Comparison of ENCODE assay signal across 15 cellular contexts in genomic region chr2:109144271-109144670, GRCh38. TPM values are rescaled to one million over a fixed set of nuclear protein-coding genes. Genes with fewer than 3 reads are reported as not detected.
DNase-seq lines count a peak whose midpoint lies in the region; ATAC-seq and TF ChIP-seq lines count a peak whose summit lies in the region.
"Had no signal": no experiment of that assay in that cellular context is flagged by ENCODE, and none has a peak within 500 bp of the region (broad histone marks: within the 10 kb centered on the region; RNA-seq: fewer than 3 reads in every experiment).

No MANE protein-coding gene starts in this region.

- no peaks in the 10 kb centered on the region for H3K27me3 ChIP-seq in CD8-positive, alpha-beta memory T cell (ENCODE audit: insufficient read depth, low read length, poor library complexity, severe bottlenecking)
- no peaks in the 10 kb centered on the region for H3K27me3 ChIP-seq in testis
- H3K27me3 ChIP-seq: left lung had no signal

- H3K9me3 ChIP-seq in CD8-positive, alpha-beta memory T cell (ENCODE audit: low read length): no peaks in the 10 kb centered on the region
- H3K9me3 ChIP-seq in testis: no peaks in the 10 kb centered on the region
- H3K9me3 ChIP-seq: left lung, thoracic aorta had no signal

- 89 to 95% methylated on average over 5 of the region's 5 CpGs for WGBS in testis, 2 donors

- H3K36me3 Mint-ChIP-seq in CD8-positive, alpha-beta memory T cell: no peaks in the 10 kb centered on the region
- no peaks in the 10 kb centered on the region for H3K36me3 Mint-ChIP-seq in activated CD8-positive, alpha-beta T cell treated with anti-CD3 and anti-CD28 coated beads, Interleukin-2, amount 10 ng/mL, durations not matched to agents 7 days and 5 days (ENCODE audit: low read depth)

- H3K4me3 ChIP-seq in CD8-positive, alpha-beta memory T cell (ENCODE audit: low read length): peak overlapping the region; percentile 5
- no peak overlapping the region for H3K4me3 ChIP-seq in testis
- H3K4me3 ChIP-seq: left lung, thoracic aorta had no signal

- H3K4me1 Mint-ChIP-seq in CD8-positive, alpha-beta memory T cell: peaks cover 9 to 23% (median 17%) of the 10 kb centered on the region in 3 donors
- peaks cover 23% of the 10 kb centered on the region for H3K4me1 Mint-ChIP-seq in activated CD8-positive, alpha-beta T cell treated with anti-CD3 and anti-CD28 coated beads, Interleukin-2, amount 10 ng/mL, durations not matched to agents 7 days and 5 days (ENCODE audit: low read depth)

- peak overlapping the region in 6 of 8 donors; percentile 30 to 82 (median 55) for H3K27ac Mint-ChIP-seq in CD8-positive, alpha-beta memory T cell
- H3K27ac Mint-ChIP-seq in activated CD8-positive, alpha-beta T cell treated with anti-CD3 and anti-CD28 coated beads, Interleukin-2, amount 10 ng/mL, durations not matched to agents 7 days and 5 days: no peak overlapping the region

- no peak overlapping the region for H3K27ac ChIP-seq in CD8-positive, alpha-beta memory T cell (ENCODE audit: low read depth, low read length)
- no peak overlapping the region for H3K27ac ChIP-seq in testis
- H3K27ac ChIP-seq: epithelial cell of prostate, KMS-11, left lung, thoracic aorta had no signal

- no peaks in the 10 kb centered on the region for H3K9me3 Mint-ChIP-seq in CD8-positive, alpha-beta memory T cell
- no peaks in the 10 kb centered on the region for H3K9me3 Mint-ChIP-seq in activated CD8-positive, alpha-beta T cell treated with anti-CD3 and anti-CD28 coated beads, Interleukin-2, amount 10 ng/mL, durations not matched to agents 7 days and 5 days (ENCODE audit: insufficient read depth)
- H3K9me3 Mint-ChIP-seq: T-helper 1 cell treated with Interleukin-12 subunit alpha and Interleukin-12 subunit beta and Interleukin-4 antibody, amounts not matched to agents 30 μg/mL and 1 μg/mL, for 36 hours had no signal

- H3K4me1 ChIP-seq in CD8-positive, alpha-beta memory T cell (ENCODE audit: insufficient read depth, low read length): peaks cover 23% of the 10 kb centered on the region
- no peaks in the 10 kb centered on the region for H3K4me1 ChIP-seq in testis
- H3K4me1 ChIP-seq: left lung had no signal

- DNase-seq in CD8-positive, alpha-beta memory T cell: peak in 2 of 5 donors; percentile 51 to 63
- peak; percentile 45 for DNase-seq in activated CD8-positive, alpha-beta T cell treated with anti-CD3 and anti-CD28 coated beads, Interleukin-2, amount 10 ng/mL, durations not matched to agents 7 days and 5 days
- no peak for DNase-seq in cortex of kidney (lab: John Stamatoyannopoulos, UW)
- DNase-seq in testis: no peak
- no peak for DNase-seq in HK-2 (ENCODE audit: unreplicated experiment)
- DNase-seq: HCEC 1CT, left lung, NCI-H2081 treated with DMSO at 0.1 percent for 48 hours, PC-3 had no signal

- TF ChIP-seq CTCF in testis (IDR thresholded peaks at IDR 0.05): no peak

- POLR2A ChIA-PET in CD8-positive, alpha-beta memory T cell (lab: Charles Lee): no interaction called here
- POLR2A ChIA-PET in activated CD8-positive, alpha-beta T cell treated with anti-CD3 and anti-CD28 coated beads, Interleukin-2, amount 10 ng/mL, durations not matched to agents 7 days and 5 days (lab: Charles Lee): no interaction called here

- peak overlapping the region in 3 of 7 donors; percentile 31 to 65 (median 54) for H3K4me3 Mint-ChIP-seq in CD8-positive, alpha-beta memory T cell
- H3K4me3 Mint-ChIP-seq in activated CD8-positive, alpha-beta T cell treated with anti-CD3 and anti-CD28 coated beads, Interleukin-2, amount 10 ng/mL, durations not matched to agents 7 days and 5 days: no peak overlapping the region

- peaks cover 13 to 24% of the 10 kb centered on the region in 2 donors for H3K27me3 Mint-ChIP-seq in CD8-positive, alpha-beta memory T cell
- no peaks in the 10 kb centered on the region for H3K27me3 Mint-ChIP-seq in activated CD8-positive, alpha-beta T cell treated with anti-CD3 and anti-CD28 coated beads, Interleukin-2, amount 10 ng/mL, durations not matched to agents 7 days and 5 days (ENCODE audit: low read depth)

- CTCF ChIA-PET in CD8-positive, alpha-beta memory T cell (lab: Charles Lee): interaction anchor here (0.7 to 1.3 kb wide), 2 partner anchors 67 to 113 kb away, joined by 3 read pairs; no protein-coding TSS in a partner anchor
- CTCF ChIA-PET in activated CD8-positive, alpha-beta T cell treated with anti-CD3 and anti-CD28 coated beads, Interleukin-2, amount 10 ng/mL, durations not matched to agents 7 days and 5 days (lab: Charles Lee): interaction anchor here (1.0 kb wide), 1 partner anchor 366 kb away, joined by 3 read pairs; no protein-coding TSS in a partner anchor

- peak; percentile 37 for ATAC-seq in GM18867 (IDR thresholded peaks at IDR 0.05; ENCODE audit: unreplicated experiment)
- ATAC-seq in HG03354 (IDR thresholded peaks at IDR 0.05; ENCODE audit: poor library complexity, severe bottlenecking, unreplicated experiment): peak; percentile 73
- ATAC-seq in activated CD8-positive, alpha-beta T cell treated with anti-CD3 and anti-CD28 coated beads, Interleukin-2, amount 10 ng/mL, durations not matched to agents 7 days and 5 days: peak; percentile 79
- ATAC-seq: left lung, PC-3 had no signal

- TF ChIP-seq POLR2A in testis (IDR thresholded peaks at IDR 0.05): no peak

- intact Hi-C loops in testis (cut with DNase I; ENCODE audit: low total_unique reads): no loop called here

- H3K36me3 ChIP-seq in CD8-positive, alpha-beta memory T cell (ENCODE audit: insufficient read depth, low read length): no peaks in the 10 kb centered on the region
- no peaks in the 10 kb centered on the region for H3K36me3 ChIP-seq in testis (ENCODE audit: low read depth, missing control alignments)
- H3K36me3 ChIP-seq: left lung, thoracic aorta had no signal

RNA-seq across cellular contexts. Expression of gene SH3RF3, which starts 15.3 kb away (rescaled TPM):
- under 1 TPM; 0.27 to 0.31 TPM for total RNA-seq in CD8-positive, alpha-beta memory T cell
- 0.24 TPM for polyA plus RNA-seq in CD8-positive, alpha-beta memory T cell
- under 1 TPM in 1 of 2 experiments, not detected in 1; 0.10 TPM for total RNA-seq in activated CD8-positive, alpha-beta T cell treated with anti-CD3 and anti-CD28 coated beads, Interleukin-2, amount 10 ng/mL, durations not matched to agents 7 days and 5 days
- total RNA-seq in testis: 10 to 100 TPM; 16.5 to 20.1 TPM
- polyA plus RNA-seq in testis (ENCODE audit: insufficient read depth, low read depth, low replicate concordance): 9.3 TPM

Comparison
In these comparisons a context has a peak if more than half of its experiments do, and no peak if none do; other contexts are left out.
1. RNA of gene SH3RF3, which starts 15.3 kb away (total RNA-seq): 16.5 to 20.1 TPM in testis; 0.27 to 0.31 TPM in CD8-positive, alpha-beta memory T cell and 0.10 TPM in activated CD8-positive, alpha-beta T cell treated with anti-CD3 and anti-CD28 coated beads, Interleukin-2, amount 10 ng/mL, durations not matched to agents 7 days and 5 days; every median in the first group is over 10 times any median in the second.
2. Peak in every context shown above with its lines, with median percentiles within 50 percentile points of each other: ATAC-seq.